ENCODE assay signal across 22 cellular contexts in genomic region chr18:3409811-3410210, GRCh38. TPM values are rescaled to one million over a fixed set of nuclear protein-coding genes. Genes with fewer than 3 reads are reported as not detected.
A peak's percentile ranks its signal among the peaks of the same experiment; 100 is the strongest.
DNase-seq lines count a peak whose midpoint lies in the region; ATAC-seq, FAIRE-seq and TF ChIP-seq lines count a peak whose summit lies in the region.
"Had no signal": no experiment of that assay in that cellular context is flagged by ENCODE, and none has a peak within 500 bp of the region (broad histone marks: within the 10 kb centered on the region; RNA-seq: fewer than 3 reads in every experiment).

No MANE protein-coding gene starts in this region.

- H3K9me3 ChIP-seq in HEK293 (ENCODE audit: control insufficient read depth, insufficient read depth, low read depth, low read length) (no peaks in the 10 kb centered on the region), SJCRH30 (replicated peaks) (0 out of 2 replicates have a peak, but pooled peaks cover 2% of the 10 kb centered on the region)
- H3K9me3 ChIP-seq: BE2C, MG63 had no signal

- no peaks in the 10 kb centered on the region for H3K27me3 Mint-ChIP-seq in stimulated activated memory B cell treated with anti-CD40 and anti-IgM and Interleukin-4, amounts not matched to agents 10 μg/mL and 1 μg/mL and 100 μg/mL, for 72 hours
- no peaks in the 10 kb centered on the region for H3K27me3 Mint-ChIP-seq in activated CD4-positive, alpha-beta memory T cell treated with anti-CD3 and anti-CD28 coated beads for 36 hours
- H3K27me3 Mint-ChIP-seq: CD4-positive, CD25-positive, alpha-beta regulatory T cell had no signal

- H3K4me3 ChIP-seq in HEK293 (ENCODE audit: low read depth, low read length) (no peak overlapping the region), SJCRH30 (no peak overlapping the region)
- H3K4me3 ChIP-seq: GM23248, MG63 had no signal

- POLR2A ChIA-PET in HEK293 (lab: Yijun Ruan, JAX): interaction anchor here (0.7 to 2.2 kb wide), 7 partner anchors 13 to 256 kb away, joined by 3 to 14 read pairs (median 8); no protein-coding TSS in a partner anchor
- POLR2A ChIA-PET in activated CD4-positive, alpha-beta memory T cell treated with anti-CD3 and anti-CD28 coated beads for 36 hours (lab: Charles Lee): no interaction called here

- H3K4me1 ChIP-seq in HEK293 (ENCODE audit: control insufficient read depth, insufficient read depth, low read length) (peaks cover 8% of the 10 kb centered on the region), SJCRH30 (peaks cover 12% of the 10 kb centered on the region)
- H3K4me1 ChIP-seq: BE2C had no signal

- no peaks in the 10 kb centered on the region for H3K36me3 ChIP-seq in HEK293 (ENCODE audit: control insufficient read depth in 2 of 2, insufficient read depth in 1 of 2, low read length in 2 of 2)
- H3K36me3 ChIP-seq in SJCRH30: no peaks in the 10 kb centered on the region
- H3K36me3 ChIP-seq: BE2C, MG63 had no signal

- peak; percentile 77 for FAIRE-seq in urothelium cell line (lab: Jason Lieb, UNC)
- FAIRE-seq: D721Med, G401.6 had no signal

- DNase-seq in DMS53 (lab: John Stamatoyannopoulos, UW) (peak; percentile 53), DMS53 treated with DMSO at 0.1 percent for 48 hours (lab: John Stamatoyannopoulos, UW; ENCODE audit: unreplicated experiment) (no peak), SJCRH30 (peak; percentile 47 to 70), urothelium cell line (ENCODE audit: low spot score) (no peak)
- DNase-seq in activated CD4-positive, alpha-beta memory T cell treated with anti-CD3 and anti-CD28 coated beads for 36 hours: no peak
- DNase-seq: ACHN; BE2C; CD4-positive, CD25-positive, alpha-beta regulatory T cell; KG1; NCI-H1105 treated with DMSO at 0.1 percent for 48 hours; NCI-H146; NCI-H1930; NCI-H2227 treated with DMSO at 0.1 percent for 48 hours; Right ventricle myocardium superior; RPMI8226 had no signal

- H3K36me3 Mint-ChIP-seq in stimulated activated memory B cell treated with anti-CD40 and anti-IgM and Interleukin-4, amounts not matched to agents 10 μg/mL and 1 μg/mL and 100 μg/mL, for 72 hours: no peaks in the 10 kb centered on the region
- H3K36me3 Mint-ChIP-seq in activated CD4-positive, alpha-beta memory T cell treated with anti-CD3 and anti-CD28 coated beads for 36 hours: no peaks in the 10 kb centered on the region
- H3K36me3 Mint-ChIP-seq: CD4-positive, CD25-positive, alpha-beta regulatory T cell had no signal

- H3K27ac Mint-ChIP-seq in stimulated activated memory B cell treated with anti-CD40 and anti-IgM and Interleukin-4, amounts not matched to agents 10 μg/mL and 1 μg/mL and 100 μg/mL, for 72 hours: no peak overlapping the region
- H3K27ac Mint-ChIP-seq in activated CD4-positive, alpha-beta memory T cell treated with anti-CD3 and anti-CD28 coated beads for 36 hours: no peak overlapping the region
- H3K27ac Mint-ChIP-seq: CD4-positive, CD25-positive, alpha-beta regulatory T cell had no signal

- no peaks in the 10 kb centered on the region for H3K9me3 Mint-ChIP-seq in stimulated activated memory B cell treated with anti-CD40 and anti-IgM and Interleukin-4, amounts not matched to agents 10 μg/mL and 1 μg/mL and 100 μg/mL, for 72 hours
- H3K9me3 Mint-ChIP-seq in activated CD4-positive, alpha-beta memory T cell treated with anti-CD3 and anti-CD28 coated beads for 36 hours: peaks cover 4% of the 10 kb centered on the region

- H3K27ac ChIP-seq in HEK293 (ENCODE audit: extremely low read depth, low read depth, low read length) (peak overlapping the region; percentile 52; the same call in 1 of the 2 replicates), SJCRH30 (peak overlapping the region; percentile 62)
- H3K27ac ChIP-seq: 22Rv1, GM23248 had no signal

- ATAC-seq in stimulated activated memory B cell treated with anti-CD40 and anti-IgM and Interleukin-4, amounts not matched to agents 10 μg/mL and 1 μg/mL and 100 μg/mL, for 72 hours: no peak

- CTCF ChIA-PET in HEK293 (lab: Yijun Ruan, JAX): interaction anchor here (0.6 to 2.6 kb wide), 8 partner anchors 13 to 256 kb away, joined by 3 to 14 read pairs (median 3); no protein-coding TSS in a partner anchor
- CTCF ChIA-PET in activated CD4-positive, alpha-beta memory T cell treated with anti-CD3 and anti-CD28 coated beads for 36 hours (lab: Charles Lee): interaction anchor here (0.6 to 1.2 kb wide), 4 partner anchors 16 to 264 kb away, joined by 3 to 6 read pairs (median 3); no protein-coding TSS in a partner anchor

- no peak for TF ChIP-seq CTCF in HEK293 (tag by site-specific recombination; IDR thresholded peaks at IDR 0.05)

- intact Hi-C loops in activated CD4-positive, alpha-beta memory T cell treated with anti-CD3 and anti-CD28 coated beads for 36 hours (cut with micrococcal nuclease): no loop called here

- H3K4me3 Mint-ChIP-seq in stimulated activated memory B cell treated with anti-CD40 and anti-IgM and Interleukin-4, amounts not matched to agents 10 μg/mL and 1 μg/mL and 100 μg/mL, for 72 hours: no peak overlapping the region
- H3K4me3 Mint-ChIP-seq in activated CD4-positive, alpha-beta memory T cell treated with anti-CD3 and anti-CD28 coated beads for 36 hours: no peak overlapping the region
- H3K4me3 Mint-ChIP-seq: CD4-positive, CD25-positive, alpha-beta regulatory T cell had no signal

- H3K27me3 ChIP-seq in SJCRH30: no peaks in the 10 kb centered on the region
- H3K27me3 ChIP-seq: BE2C, MG63 had no signal

- H3K4me1 Mint-ChIP-seq in stimulated activated memory B cell treated with anti-CD40 and anti-IgM and Interleukin-4, amounts not matched to agents 10 μg/mL and 1 μg/mL and 100 μg/mL, for 72 hours: peaks cover 34% of the 10 kb centered on the region
- H3K4me1 Mint-ChIP-seq in activated CD4-positive, alpha-beta memory T cell treated with anti-CD3 and anti-CD28 coated beads for 36 hours (ENCODE audit: low read depth): peaks cover 24% of the 10 kb centered on the region

TF ChIP-seq in HEK293, 187 proteins besides CTCF, POLR2A, EP300 and RAD21:
- TF ChIP-seq ZSCAN16 (tag by site-specific recombination; IDR thresholded peaks at IDR 0.05) (0 out of 2 replicates have a peak, but pooled peaks have one; percentile 49), ZNF366 (tag by site-specific recombination; conservative IDR thresholded peaks at IDR 0.05) (no peak)

RNA-seq across cellular contexts. Expression of gene TGIF1, which starts 40.2 kb away (rescaled TPM):
- 86.9 and 88.8 TPM in 2 replicates for total RNA-seq in SJCRH30 (2014; rRNA removed; shearing (Covaris generic))
- total RNA-seq in activated CD4-positive, alpha-beta memory T cell treated with anti-CD3 and anti-CD28 coated beads for 36 hours: 10 to 100 TPM; 45.9 to 51.4 TPM

Comparison
In these comparisons a context has a peak if more than half of its experiments do, and no peak if none do; other contexts are left out.
1. DNase-seq: peak in DMS53 (single experiment) and SJCRH30 (2 of 2); none in DMS53 treated with DMSO at 0.1 percent for 48 hours (single experiment), urothelium cell line (single experiment) and activated CD4-positive, alpha-beta memory T cell treated with anti-CD3 and anti-CD28 coated beads for 36 hours (single experiment).